8 cellular contexts compared by ENCODE assay signal in the genomic region with DNA sequence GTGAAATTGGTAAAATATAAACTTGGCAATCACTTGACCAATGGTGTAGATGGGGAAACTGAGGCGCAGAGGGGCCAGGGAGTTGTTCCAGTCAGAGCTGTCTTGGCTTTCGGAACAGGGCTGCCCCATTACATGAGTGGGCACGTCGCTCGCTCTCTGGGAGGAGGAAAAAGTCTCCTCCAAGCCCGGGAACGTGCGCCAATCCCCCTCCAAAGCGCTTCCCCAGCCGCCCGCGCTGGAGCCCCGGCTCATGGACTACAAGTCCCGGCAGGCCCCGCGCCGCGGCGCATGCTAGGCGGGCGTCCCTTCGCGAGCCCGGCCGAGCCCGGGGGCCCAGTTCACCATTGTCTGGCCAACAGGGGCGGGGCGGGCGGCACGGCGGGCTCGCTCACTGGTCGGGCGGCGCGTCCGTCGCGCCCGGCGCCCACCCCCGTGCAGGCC. TPM values are rescaled to one million over a fixed set of nuclear protein-coding genes. Genes with fewer than 3 reads are reported as not detected.
A peak's percentile ranks its signal among the peaks of the same experiment; 100 is the strongest.
DNase-seq lines count a peak whose midpoint lies in the region; ATAC-seq and TF ChIP-seq lines count a peak whose summit lies in the region.

No MANE protein-coding gene starts in this region.

- H3K79me1 ChIP-seq in mesenchymal stem cell (replicated peaks; ENCODE audit: low read length, poor library complexity, severe bottlenecking), result peaks cover 30% of the 10 kb centered on the region

- peaks cover 18% of the 10 kb centered on the region for H3K4me1 ChIP-seq in CD4-positive, CD25-positive, alpha-beta regulatory T cell (ENCODE audit: control insufficient read depth, insufficient read depth, low read length, poor library complexity, severe bottlenecking)
- H3K4me1 ChIP-seq in mesenchymal stem cell (ENCODE audit: control insufficient read depth, insufficient read depth, low read depth, low read length), result peaks cover 34% of the 10 kb centered on the region

- H2BK15ac ChIP-seq in mesenchymal stem cell (ENCODE audit: low read depth, poor library complexity, severe bottlenecking), result peak overlapping the region; percentile 95

- no peak overlapping the region for H3K14ac ChIP-seq in mesenchymal stem cell (ENCODE audit: low read length in 2 of 2)

- peak; percentile 93 to 97 (median 95) for DNase-seq in CD4-positive, CD25-positive, alpha-beta regulatory T cell
- DNase-seq in GM20000 (ENCODE audit: low spot score) (peak; percentile 100), HT-29 (ENCODE audit: low spot score) (peak; percentile 87), NOMO-1 treated with DMSO at 0.1 percent for 48 hours (lab: John Stamatoyannopoulos, UW; ENCODE audit: unreplicated experiment) (peak; percentile 91), mesenchymal stem cell (peak; percentile 93)
- DNase-seq in activated CD8-positive, alpha-beta memory T cell treated with anti-CD3 and anti-CD28 coated beads for 4 hours (ENCODE audit: low read depth in 2 of 2), result peak; percentile 89 to 94
- peak; percentile 93 for DNase-seq in effector CD8-positive, alpha-beta T cell (lab: John Stamatoyannopoulos, UW)
- DNase-seq in stimulated activated CD4-positive, alpha-beta T cell treated with anti-CD3 and anti-CD28 coated beads, TNF-alpha, amount 100 ng/mL, for 48 hours (ENCODE audit: low read depth in 3 of 3), result peak; percentile 92 to 97 (median 95)

- H3K36me3 Mint-ChIP-seq in CD4-positive, CD25-positive, alpha-beta regulatory T cell, result no peaks in the 10 kb centered on the region

- no peak overlapping the region for H2BK5ac ChIP-seq in mesenchymal stem cell (ENCODE audit: low read depth, low read length, poor library complexity, severe bottlenecking)

- no peak overlapping the region for H3K27ac Mint-ChIP-seq in CD4-positive, CD25-positive, alpha-beta regulatory T cell

- peak overlapping the region in 1 of 2 experiments; percentile 57 for H2BK12ac ChIP-seq in mesenchymal stem cell (ENCODE audit: low read length in 2 of 2)

- H3K27me3 Mint-ChIP-seq in CD4-positive, CD25-positive, alpha-beta regulatory T cell, result no peaks in the 10 kb centered on the region

- H2AFZ ChIP-seq in mesenchymal stem cell (ENCODE audit: low read depth, low read length), result peak overlapping the region; percentile 73

- H4K8ac ChIP-seq in mesenchymal stem cell (ENCODE audit: low read length), result peak overlapping the region; percentile 99

- peak overlapping the region in 1 of 2 experiments; percentile 42 for H3K4ac ChIP-seq in mesenchymal stem cell (ENCODE audit: low read depth in 1 of 2, low read length in 2 of 2)

- peak overlapping the region; percentile 81 for H4K91ac ChIP-seq in mesenchymal stem cell (ENCODE audit: low read length)

- H3K4me3 ChIP-seq in CD4-positive, CD25-positive, alpha-beta regulatory T cell (ENCODE audit: low read depth, low read length), result no peak overlapping the region
- H3K4me3 ChIP-seq in mesenchymal stem cell (ENCODE audit: insufficient read depth in 1 of 2, low read depth in 1 of 2, low read length in 2 of 2), result peak overlapping the region in 1 of 2 experiments; percentile 70

- peak overlapping the region; percentile 90 for H3K9ac ChIP-seq in mesenchymal stem cell (ENCODE audit: low read length)

- under 1% methylated on average over 41 of the region's 42 CpGs for WGBS in mesenchymal stem cell

- peak; percentile 97 to 99 for ATAC-seq in CD4-positive, CD25-positive, alpha-beta regulatory T cell (ENCODE audit: low read depth in 2 of 2)

- H3K27ac ChIP-seq in CD4-positive, CD25-positive, alpha-beta regulatory T cell (ENCODE audit: insufficient read depth, low read length, poor library complexity, severe bottlenecking), result no peak overlapping the region
- H3K27ac ChIP-seq in mesenchymal stem cell (ENCODE audit: low read length, poor library complexity, severe bottlenecking), result peak overlapping the region; percentile 20

- H3K9me3 ChIP-seq in CD4-positive, CD25-positive, alpha-beta regulatory T cell (ENCODE audit: control insufficient read depth in 2 of 2, low read length in 2 of 2), result no peaks in the 10 kb centered on the region
- H3K9me3 ChIP-seq in mesenchymal stem cell (ENCODE audit: control insufficient read depth, low read length), result no peaks in the 10 kb centered on the region

- H3K18ac ChIP-seq in mesenchymal stem cell (ENCODE audit: low read depth in 1 of 2, low read length in 2 of 2), result peak overlapping the region; percentile 34 to 83

- TF ChIP-seq CTCF in GM20000 (IDR thresholded peaks at IDR 0.05; ENCODE audit: extremely low read depth, missing control alignments), result no peak

- no peaks in the 10 kb centered on the region for H3K27me3 ChIP-seq in CD4-positive, CD25-positive, alpha-beta regulatory T cell (ENCODE audit: control insufficient read depth, insufficient read depth, low read length)
- no peaks in the 10 kb centered on the region for H3K27me3 ChIP-seq in mesenchymal stem cell (ENCODE audit: control insufficient read depth in 1 of 2, insufficient read depth in 1 of 2, low read length in 2 of 2)

- H3K23ac ChIP-seq in mesenchymal stem cell (ENCODE audit: low read length in 2 of 2), result peak overlapping the region in 1 of 2 experiments; percentile 43

- peak overlapping the region in 3 of 4 donors; percentile 73 to 84 (median 82) for H3K4me3 Mint-ChIP-seq in CD4-positive, CD25-positive, alpha-beta regulatory T cell

- H3K9me3 Mint-ChIP-seq in CD4-positive, CD25-positive, alpha-beta regulatory T cell, result peaks cover 0 to 2% (median 0%) of the 10 kb centered on the region in 7 donors

- peak overlapping the region; percentile 68 for H2BK120ac ChIP-seq in mesenchymal stem cell (ENCODE audit: low read depth, low read length)

- no peaks in the 10 kb centered on the region for H3K36me3 ChIP-seq in CD4-positive, CD25-positive, alpha-beta regulatory T cell (ENCODE audit: control insufficient read depth, insufficient read depth, low read length)
- peaks cover 0 to 4% of the 10 kb centered on the region in 2 experiments for H3K36me3 ChIP-seq in mesenchymal stem cell (ENCODE audit: control insufficient read depth in 1 of 2, insufficient read depth in 2 of 2, low read depth in 1 of 2, low read length in 2 of 2)

- H3K4me1 Mint-ChIP-seq in CD4-positive, CD25-positive, alpha-beta regulatory T cell, result peaks cover 0 to 41% (median 16%) of the 10 kb centered on the region in 4 donors

- no peak overlapping the region for H2AK5ac ChIP-seq in mesenchymal stem cell (ENCODE audit: low read length, severe bottlenecking)

- H3K4me2 ChIP-seq in mesenchymal stem cell (ENCODE audit: low read length, poor library complexity, severe bottlenecking), result peak overlapping the region; percentile 86

RNA-seq across cellular contexts. Expression of a gene that starts 0.3 kb away (rescaled TPM):
- total RNA-seq in CD4-positive, CD25-positive, alpha-beta regulatory T cell, result 16.6 TPM
- 1 to 10 TPM; 1.0 to 2.2 (median 1.6) TPM for polyA plus RNA-seq in CD4-positive, CD25-positive, alpha-beta regulatory T cell
- 33.2 and 35.0 TPM in 2 replicates for total RNA-seq in HT-29 (2014; rRNA removed; shearing (Covaris generic))
- 13.5 TPM for polyA plus RNA-seq in mesenchymal stem cell (2013, experiment 1 of 2)
- polyA plus RNA-seq in mesenchymal stem cell (2013, experiment 2 of 2), result 13.0 TPM

RNA-seq across cellular contexts. Expression of a gene that starts 33.4 kb away (rescaled TPM):
- total RNA-seq in CD4-positive, CD25-positive, alpha-beta regulatory T cell, result 344 TPM
- 100 to 1,000 TPM; 123 to 154 (median 127) TPM for polyA plus RNA-seq in CD4-positive, CD25-positive, alpha-beta regulatory T cell
- total RNA-seq in HT-29 (2014; rRNA removed; shearing (Covaris generic)), result 265 and 291 TPM in 2 replicates
- polyA plus RNA-seq in mesenchymal stem cell (2013, experiment 1 of 2), result 181 TPM
- 174 TPM for polyA plus RNA-seq in mesenchymal stem cell (2013, experiment 2 of 2)

RNA-seq across cellular contexts. Expression of a gene that starts 35.3 kb away (rescaled TPM):
- 12.1 TPM for total RNA-seq in CD4-positive, CD25-positive, alpha-beta regulatory T cell
- polyA plus RNA-seq in CD4-positive, CD25-positive, alpha-beta regulatory T cell, result 10 to 100 TPM; 11.7 to 19.9 (median 15.2) TPM
- total RNA-seq in HT-29 (2014; rRNA removed; shearing (Covaris generic)), result 23.4 and 26.8 TPM in 2 replicates
- 3.5 TPM for polyA plus RNA-seq in mesenchymal stem cell (2013, experiment 1 of 2)
- polyA plus RNA-seq in mesenchymal stem cell (2013, experiment 2 of 2), result 3.6 TPM

RNA-seq across cellular contexts. Expression of a gene that starts 41.5 kb away (rescaled TPM):
- 118 TPM for total RNA-seq in CD4-positive, CD25-positive, alpha-beta regulatory T cell
- polyA plus RNA-seq in CD4-positive, CD25-positive, alpha-beta regulatory T cell, result 100 to 1,000 TPM; 102 to 123 (median 115) TPM
- total RNA-seq in HT-29 (2014; rRNA removed; shearing (Covaris generic)), result 74.4 and 75.8 TPM in 2 replicates
- polyA plus RNA-seq in mesenchymal stem cell (2013, experiment 1 of 2), result 51.3 TPM
- polyA plus RNA-seq in mesenchymal stem cell (2013, experiment 2 of 2), result 51.2 TPM
